ENCODE assay signal across 2 cellular contexts in the genomic region with DNA sequence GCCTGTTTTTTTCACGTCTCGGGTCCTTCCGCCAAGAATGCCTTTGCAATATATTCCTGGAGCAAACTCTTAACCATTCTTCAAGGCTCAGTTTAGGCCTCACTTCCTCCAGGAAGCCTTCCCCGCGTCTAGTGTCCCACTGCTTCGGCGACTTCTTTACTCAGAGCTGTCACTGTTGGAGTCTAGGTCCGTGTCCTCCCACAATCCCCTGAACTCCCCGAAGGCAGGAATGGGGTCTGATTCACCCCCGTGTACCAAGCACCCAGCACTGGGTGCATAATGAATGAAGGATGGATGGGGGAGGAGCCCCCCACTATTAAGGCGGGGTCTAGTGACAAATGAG.
TF ChIP-seq lines count a peak whose summit lies in the region.

No MANE protein-coding gene starts in this region.

TF ChIP-seq in GM12878, 131 proteins besides CTCF, POLR2A, EP300 and RAD21:
- TF ChIP-seq POU2F2 (IDR thresholded peaks at IDR 0.05; ENCODE audit: borderline replicate concordance, low read depth, low read length) (peak; percentile 45; the same call in 1 of the 3 replicates), SMAD5 (IDR thresholded peaks at IDR 0.05; ENCODE audit: low read depth) (no peak), SMARCA5 (IDR thresholded peaks at IDR 0.05) (peak; percentile 42; the same call in 1 of the 2 replicates), ZNF24 (IDR thresholded peaks at IDR 0.05) (peak; percentile 82; the same call in 1 of the 2 replicates), STAT3 (IDR thresholded peaks at IDR 0.05; ENCODE audit: low read depth, low read length) (no peak), ZSCAN29 (IDR thresholded peaks at IDR 0.05) (no peak), SIN3A (IDR thresholded peaks at IDR 0.05; ENCODE audit: low read depth, low read length) (0 out of 2 replicates have a peak, but pooled peaks have one; percentile 2), NKRF (conservative IDR thresholded peaks at IDR 0.05) (peak; percentile 59; the same call in 1 of the 2 replicates)

TF ChIP-seq in liver, 16 proteins besides CTCF, POLR2A, EP300 and RAD21:
- TF ChIP-seq RXRA (IDR thresholded peaks at IDR 0.05), result peak in 1 of 2 donors; percentile 15
- TF ChIP-seq TAF1 (conservative IDR thresholded peaks at IDR 0.05), result no peak
